Comparison of ENCODE assay signal across 1 cellular context in the genomic region with DNA sequence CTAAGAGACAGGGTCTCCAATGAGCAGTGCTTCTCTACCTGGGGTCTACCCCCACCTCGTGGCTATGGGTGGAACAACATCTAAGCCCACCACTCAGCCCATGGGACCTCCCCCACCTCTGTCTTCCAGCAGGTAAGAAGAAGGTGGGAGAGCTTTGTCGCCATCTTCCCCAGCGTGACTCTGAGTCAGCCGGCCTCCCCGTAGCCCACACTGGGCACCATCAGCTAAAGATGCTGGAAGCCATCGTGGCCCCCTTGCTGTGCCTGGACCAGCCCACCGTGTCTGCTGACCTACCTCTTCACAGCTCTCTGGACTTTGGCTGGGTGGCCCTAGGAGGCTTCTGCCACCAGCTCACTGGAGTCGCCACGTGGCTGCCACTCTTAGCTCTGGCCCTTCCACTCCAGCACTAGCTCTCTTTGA.
TF ChIP-seq lines count a peak whose summit lies in the region.

No MANE protein-coding gene starts in this region.

TF ChIP-seq in K562, 482 proteins besides CTCF, POLR2A, EP300 and RAD21 (continued from another document):
- peak; percentile 96 for TF ChIP-seq ZBTB7A (IDR thresholded peaks at IDR 0.05; ENCODE audit: borderline replicate concordance, control insufficient read depth, low read depth, low read length)
- TF ChIP-seq ZNF436 (CRISPR knock-in tag; IDR thresholded peaks at IDR 0.05) = no peak
- TF ChIP-seq, protein P1, sequence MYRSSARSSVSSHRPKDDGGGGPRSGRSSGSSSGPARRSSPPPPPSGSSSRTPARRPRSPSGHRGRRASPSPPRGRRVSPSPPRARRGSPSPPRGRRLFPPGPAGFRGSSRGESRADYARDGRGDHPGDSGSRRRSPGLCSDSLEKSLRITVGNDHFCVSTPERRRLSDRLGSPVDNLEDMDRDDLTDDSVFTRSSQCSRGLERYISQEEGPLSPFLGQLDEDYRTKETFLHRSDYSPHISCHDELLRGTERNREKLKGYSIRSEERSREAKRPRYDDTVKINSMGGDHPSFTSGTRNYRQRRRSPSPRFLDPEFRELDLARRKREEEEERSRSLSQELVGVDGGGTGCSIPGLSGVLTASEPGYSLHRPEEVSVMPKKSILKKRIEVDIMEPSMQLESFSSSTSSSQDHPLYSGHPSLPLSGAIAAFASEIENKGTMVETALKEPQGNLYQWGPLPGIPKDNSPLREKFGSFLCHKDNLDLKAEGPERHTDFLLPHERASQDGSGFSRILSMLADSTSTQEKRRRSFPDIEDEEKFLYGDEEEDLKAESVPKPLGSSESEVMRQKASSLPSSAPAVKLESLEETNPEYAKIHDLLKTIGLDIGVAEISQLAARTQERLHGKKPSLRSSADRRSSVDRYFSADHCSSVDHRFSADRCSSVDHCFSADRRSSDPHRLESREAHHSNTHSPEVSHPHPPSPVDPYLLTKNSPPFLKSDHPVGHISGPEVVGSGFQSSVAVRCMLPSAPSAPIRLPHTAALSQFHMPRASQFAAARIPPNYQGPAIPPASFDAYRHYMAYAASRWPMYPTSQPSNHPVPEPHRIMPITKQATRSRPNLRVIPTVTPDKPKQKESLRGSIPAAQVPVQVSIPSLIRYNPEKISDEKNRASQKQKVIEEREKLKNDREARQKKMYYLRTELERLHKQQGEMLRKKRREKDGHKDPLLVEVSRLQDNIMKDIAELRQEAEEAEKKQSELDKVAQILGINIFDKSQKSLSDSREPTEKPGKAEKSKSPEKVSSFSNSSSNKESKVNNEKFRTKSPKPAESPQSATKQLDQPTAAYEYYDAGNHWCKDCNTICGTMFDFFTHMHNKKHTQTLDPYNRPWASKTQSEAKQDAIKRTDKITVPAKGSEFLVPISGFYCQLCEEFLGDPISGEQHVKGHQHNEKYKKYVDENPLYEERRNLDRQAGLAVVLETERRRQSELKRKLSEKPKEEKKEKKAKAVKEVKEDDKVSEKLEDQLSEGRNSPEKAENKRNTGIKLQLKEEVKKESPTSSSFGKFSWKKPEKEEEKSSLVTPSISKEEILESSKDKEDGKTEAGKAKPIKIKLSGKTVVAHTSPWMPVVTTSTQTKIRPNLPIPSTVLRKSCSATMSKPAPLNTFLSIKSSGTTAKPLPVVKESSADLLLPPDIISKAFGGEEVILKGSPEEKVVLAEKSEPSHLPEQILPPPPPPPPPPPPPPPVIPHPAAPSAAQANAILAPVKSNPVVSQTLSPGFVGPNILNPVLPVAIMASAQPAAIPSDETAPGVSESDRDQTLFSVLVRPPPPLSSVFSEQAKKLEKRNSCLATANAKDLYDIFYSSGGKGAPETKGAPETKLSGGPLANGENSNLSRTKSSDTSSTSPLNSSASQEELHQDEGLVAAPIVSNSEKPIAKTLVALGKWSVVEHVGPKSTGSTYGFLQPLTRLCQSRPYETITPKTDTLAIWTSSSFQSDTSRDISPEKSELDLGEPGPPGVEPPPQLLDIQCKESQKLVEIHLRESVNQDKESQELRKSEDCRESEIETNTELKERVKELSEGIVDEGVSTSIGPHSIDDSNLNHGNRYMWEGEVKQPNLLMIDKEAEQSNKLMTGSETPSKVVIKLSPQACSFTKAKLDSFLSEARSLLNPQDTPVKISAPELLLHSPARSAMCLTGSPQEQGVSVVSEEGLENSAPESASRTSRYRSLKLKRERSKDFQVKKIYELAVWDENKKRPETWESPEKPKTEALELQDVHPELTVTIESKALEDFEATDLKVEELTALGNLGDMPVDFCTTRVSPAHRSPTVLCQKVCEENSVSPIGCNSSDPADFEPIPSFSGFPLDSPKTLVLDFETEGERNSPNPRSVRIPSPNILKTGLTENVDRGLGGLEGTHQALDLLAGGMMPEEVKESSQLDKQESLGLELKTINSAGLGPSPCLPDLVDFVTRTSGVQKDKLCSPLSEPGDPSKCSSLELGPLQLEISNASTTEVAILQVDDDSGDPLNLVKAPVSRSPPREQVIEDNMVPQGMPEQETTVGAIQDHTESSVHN (IDR thresholded peaks at IDR 0.05; ENCODE audit: borderline replicate concordance in 1 of 2, low read depth in 1 of 2) = no peak
- TF ChIP-seq, protein P2, sequence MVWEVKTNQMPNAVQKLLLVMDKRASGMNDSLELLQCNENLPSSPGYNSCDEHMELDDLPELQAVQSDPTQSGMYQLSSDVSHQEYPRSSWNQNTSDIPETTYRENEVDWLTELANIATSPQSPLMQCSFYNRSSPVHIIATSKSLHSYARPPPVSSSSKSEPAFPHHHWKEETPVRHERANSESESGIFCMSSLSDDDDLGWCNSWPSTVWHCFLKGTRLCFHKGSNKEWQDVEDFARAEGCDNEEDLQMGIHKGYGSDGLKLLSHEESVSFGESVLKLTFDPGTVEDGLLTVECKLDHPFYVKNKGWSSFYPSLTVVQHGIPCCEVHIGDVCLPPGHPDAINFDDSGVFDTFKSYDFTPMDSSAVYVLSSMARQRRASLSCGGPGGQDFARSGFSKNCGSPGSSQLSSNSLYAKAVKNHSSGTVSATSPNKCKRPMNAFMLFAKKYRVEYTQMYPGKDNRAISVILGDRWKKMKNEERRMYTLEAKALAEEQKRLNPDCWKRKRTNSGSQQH (CRISPR knock-in tag; IDR thresholded peaks at IDR 0.05) = no peak
- no peak for TF ChIP-seq ZNF785 (CRISPR knock-in tag; IDR thresholded peaks at IDR 0.05)
- TF ChIP-seq RAD51 (IDR thresholded peaks at IDR 0.05; ENCODE audit: borderline replicate concordance, low read depth) = no peak
- TF ChIP-seq, protein P3, sequence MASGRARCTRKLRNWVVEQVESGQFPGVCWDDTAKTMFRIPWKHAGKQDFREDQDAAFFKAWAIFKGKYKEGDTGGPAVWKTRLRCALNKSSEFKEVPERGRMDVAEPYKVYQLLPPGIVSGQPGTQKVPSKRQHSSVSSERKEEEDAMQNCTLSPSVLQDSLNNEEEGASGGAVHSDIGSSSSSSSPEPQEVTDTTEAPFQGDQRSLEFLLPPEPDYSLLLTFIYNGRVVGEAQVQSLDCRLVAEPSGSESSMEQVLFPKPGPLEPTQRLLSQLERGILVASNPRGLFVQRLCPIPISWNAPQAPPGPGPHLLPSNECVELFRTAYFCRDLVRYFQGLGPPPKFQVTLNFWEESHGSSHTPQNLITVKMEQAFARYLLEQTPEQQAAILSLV (tag; IDR thresholded peaks at IDR 0.05) = no peak
